In the genomic region with DNA sequence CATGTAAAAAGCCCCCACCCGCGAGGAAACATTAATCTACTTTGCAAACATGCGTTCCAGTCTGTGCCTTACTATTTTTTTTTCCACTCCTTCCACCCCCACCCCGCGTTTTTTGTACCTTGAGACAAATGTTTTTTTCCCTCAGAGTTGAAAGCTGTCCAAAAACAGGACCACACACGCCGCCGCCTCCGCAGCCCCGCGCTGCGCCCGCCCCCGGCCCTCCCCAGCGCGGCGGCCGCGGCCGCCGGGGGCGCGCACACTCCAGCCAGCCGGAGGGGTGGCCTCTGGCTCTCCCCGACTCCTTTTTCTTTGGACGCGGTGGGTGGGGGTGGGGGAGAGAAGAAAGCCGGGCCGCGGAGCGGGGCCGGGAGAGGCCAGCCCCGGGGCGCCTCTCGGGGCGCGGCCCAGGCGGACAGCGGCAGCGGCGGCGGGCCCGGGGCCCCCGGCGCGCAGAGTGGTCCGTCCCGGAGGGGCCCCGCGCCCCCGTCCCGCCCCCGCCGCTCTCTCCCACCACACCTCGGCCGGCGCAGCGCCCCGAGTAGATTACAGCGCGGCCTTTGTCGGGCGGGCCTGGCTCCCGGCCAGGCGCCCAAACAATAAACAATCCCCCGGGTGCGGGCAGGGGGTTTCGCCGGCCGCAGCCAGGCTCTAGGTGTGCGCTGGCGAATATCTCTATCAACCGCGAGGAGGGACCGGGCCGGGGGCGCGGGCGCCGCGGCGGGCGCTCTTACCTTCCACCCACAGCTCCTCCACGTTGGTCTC, we compare ENCODE assay signal across 8 cellular contexts. TPM values are rescaled to one million over a fixed set of nuclear protein-coding genes. Genes with fewer than 3 reads are reported as not detected.
A peak's percentile ranks its signal among the peaks of the same experiment; 100 is the strongest.
DNase-seq lines count a peak whose midpoint lies in the region; ATAC-seq lines count a peak whose summit lies in the region.

No MANE protein-coding gene starts in this region.

- ATAC-seq in GM19395 (IDR thresholded peaks at IDR 0.05; ENCODE audit: unreplicated experiment): no peak

- DNase-seq in activated CD4-positive, alpha-beta T cell treated with anti-CD3 and anti-CD28 coated beads, Interleukin-2, amount 10 ng/mL, durations not matched to agents 24 days and 14 days: no peak
- DNase-seq in activated CD4-positive, alpha-beta T cell treated with anti-CD3 and anti-CD28 coated beads for 1 hour: no peak
- DNase-seq in HK-2 (ENCODE audit: unreplicated experiment): peak; percentile 56
- DNase-seq in SK-N-DZ (ENCODE audit: low spot score): peak; percentile 49
- peak; percentile 66 for DNase-seq in cerebellar cortex (ENCODE audit: low spot score)
- peak; percentile 36 for DNase-seq in stimulated activated CD8-positive, alpha-beta memory T cell treated with anti-CD3 and anti-CD28 coated beads, Interleukin-12 subunit alpha, Interleukin-12 subunit beta, amount 100 ng/mL, for 4 hours (ENCODE audit: low read depth)

- intact Hi-C loops in activated CD4-positive, alpha-beta T cell treated with anti-CD3 and anti-CD28 coated beads, Interleukin-2, amount 10 ng/mL, durations not matched to agents 24 days and 14 days (cut with micrococcal nuclease): loop anchor here (5.0 kb wide), 2 partner anchors 511 to 711 kb away; no protein-coding TSS in a partner anchor

- no peaks in the 10 kb centered on the region for H3K27me3 ChIP-seq in layer of hippocampus (ENCODE audit: control insufficient read depth, insufficient read depth, low read length)

- peaks cover 30% of the 10 kb centered on the region for H3K4me1 Mint-ChIP-seq in activated CD4-positive, alpha-beta T cell treated with anti-CD3 and anti-CD28 coated beads, Interleukin-2, amount 10 ng/mL, durations not matched to agents 24 days and 14 days

- peaks cover 61% of the 10 kb centered on the region for H3K27me3 Mint-ChIP-seq in activated CD4-positive, alpha-beta T cell treated with anti-CD3 and anti-CD28 coated beads, Interleukin-2, amount 10 ng/mL, durations not matched to agents 24 days and 14 days

- no peaks in the 10 kb centered on the region for H3K36me3 Mint-ChIP-seq in activated CD4-positive, alpha-beta T cell treated with anti-CD3 and anti-CD28 coated beads, Interleukin-2, amount 10 ng/mL, durations not matched to agents 24 days and 14 days (ENCODE audit: low read depth)

- H3K27ac ChIP-seq in layer of hippocampus (ENCODE audit: low read depth, low read length): peak overlapping the region; percentile 90

- no peaks in the 10 kb centered on the region for H3K9me3 Mint-ChIP-seq in activated CD4-positive, alpha-beta T cell treated with anti-CD3 and anti-CD28 coated beads, Interleukin-2, amount 10 ng/mL, durations not matched to agents 24 days and 14 days

- H3K27ac Mint-ChIP-seq in activated CD4-positive, alpha-beta T cell treated with anti-CD3 and anti-CD28 coated beads, Interleukin-2, amount 10 ng/mL, durations not matched to agents 24 days and 14 days: peak overlapping the region; percentile 45

- H3K4me3 Mint-ChIP-seq in activated CD4-positive, alpha-beta T cell treated with anti-CD3 and anti-CD28 coated beads, Interleukin-2, amount 10 ng/mL, durations not matched to agents 24 days and 14 days: peak overlapping the region; percentile 92

RNA-seq across cellular contexts. Expression of gene PTCH1, which starts 10.9 kb away (rescaled TPM):
- 4.2 and 5.0 TPM in 2 replicates for total RNA-seq in activated CD4-positive, alpha-beta T cell treated with anti-CD3 and anti-CD28 coated beads, Interleukin-2, amount 10 ng/mL, durations not matched to agents 24 days and 14 days
- 6.5 and 7.5 TPM in 2 replicates for polyA plus RNA-seq in SK-N-DZ (2014; cell fraction: cytosol; rRNA removed)
- 11.4 and 18.6 TPM in 2 replicates for polyA plus RNA-seq in SK-N-DZ (2014; cell fraction: nucleus; rRNA removed)

Comparison
In these comparisons a context has a peak if more than half of its experiments do, and no peak if none do; other contexts are left out.
1. DNase-seq: peak in HK-2 (single experiment), SK-N-DZ (single experiment), cerebellar cortex (single experiment) and stimulated activated CD8-positive, alpha-beta memory T cell treated with anti-CD3 and anti-CD28 coated beads, Interleukin-12 subunit alpha, Interleukin-12 subunit beta, amount 100 ng/mL, for 4 hours (single experiment); none in activated CD4-positive, alpha-beta T cell treated with anti-CD3 and anti-CD28 coated beads, Interleukin-2, amount 10 ng/mL, durations not matched to agents 24 days and 14 days (single experiment) and activated CD4-positive, alpha-beta T cell treated with anti-CD3 and anti-CD28 coated beads for 1 hour (single experiment).